12 cellular contexts compared by ENCODE assay signal in genomic region chr9:88992556-88992955, GRCh38. TPM values are rescaled to one million over a fixed set of nuclear protein-coding genes. Genes with fewer than 3 reads are reported as not detected.
DNase-seq lines count a peak whose midpoint lies in the region; ATAC-seq and TF ChIP-seq lines count a peak whose summit lies in the region.
"Had no signal": no experiment of that assay in that cellular context is flagged by ENCODE, and none has a peak within 500 bp of the region (broad histone marks: within the 10 kb centered on the region; RNA-seq: fewer than 3 reads in every experiment).

No MANE protein-coding gene starts in this region.

- TF ChIP-seq CTCF in heart right ventricle (IDR thresholded peaks at IDR 0.05) (no peak), dorsolateral prefrontal cortex (IDR thresholded peaks at IDR 0.05 in 54 of 56, conservative IDR thresholded peaks at IDR 0.05 in 2 of 56; ENCODE audit: low read depth in 1 of 56, partially characterized antibody in 56 of 56) (no peak), uterus (IDR thresholded peaks at IDR 0.05) (no peak)

- H3K36me3 ChIP-seq in heart right ventricle = peaks cover 0 to 16% (median 0%) of the 10 kb centered on the region in 9 donors
- H3K36me3 ChIP-seq in muscle layer of duodenum (ENCODE audit: control insufficient read depth in 1 of 2, insufficient read depth in 2 of 2, low read length in 2 of 2) = peaks cover 0 to 4% of the 10 kb centered on the region in 2 donors
- H3K36me3 ChIP-seq in uterus = no peaks in the 10 kb centered on the region

- DNase-seq in heart right ventricle = no peak
- no peak for DNase-seq in cardiac septum (ENCODE audit: low spot score)
- DNase-seq in dorsolateral prefrontal cortex = no peak
- peak in 1 of 2 donors; percentile 13 for DNase-seq in uterus
- no peak for DNase-seq in activated gamma-delta T cell treated with Interleukin-2 at 50 U/mL for 16 hours
- DNase-seq: activated CD4-positive, alpha-beta T cell treated with anti-CD3 and anti-CD28 coated beads, Interleukin-2, amount 50 U/mL, for 48 hours; central memory CD4-positive, alpha-beta T cell; NCI-H2029 had no signal

- intact Hi-C loops in heart right ventricle (cut with DNase I) = loop anchor here in 8 of 10 donors (5.0 to 10.0 kb wide), 11 partner anchors 40 to 338 kb away; no protein-coding TSS in a partner anchor
- intact Hi-C loops in cardiac septum (cut with DNase I) = loop anchor here (5.0 kb wide), 2 partner anchors 40 to 245 kb away; no protein-coding TSS in a partner anchor
- intact Hi-C loops in dorsolateral prefrontal cortex (cut with DNase I) = loop anchor here in 1 of 2 donors (10.0 kb wide), 1 partner anchor 918 kb away; no protein-coding TSS in a partner anchor
- intact Hi-C loops in uterus (cut with DNase I; ENCODE audit: low total_unique reads) = no loop called here

- TF ChIP-seq POLR2A in uterus (IDR thresholded peaks at IDR 0.05) = no peak

- H3K4me1 ChIP-seq in heart right ventricle (peaks cover 4 to 64% (median 40%) of the 10 kb centered on the region in 9 donors), muscle layer of duodenum (ENCODE audit: control insufficient read depth in 1 of 2, insufficient read depth in 2 of 2, low read length in 2 of 2) (peaks cover 12 to 38% of the 10 kb centered on the region in 2 donors), uterus (peaks cover 0 to 3% of the 10 kb centered on the region in 2 donors)

- no peak for ATAC-seq in heart right ventricle
- no peak for ATAC-seq in GM18907 (IDR thresholded peaks at IDR 0.05; ENCODE audit: unreplicated experiment)
- no peak for ATAC-seq in HG03175 (IDR thresholded peaks at IDR 0.05; ENCODE audit: unreplicated experiment)
- ATAC-seq: stimulated activated effector memory CD8-positive, alpha-beta T cell treated with anti-CD3 and anti-CD28 coated beads, Interleukin-12 subunit alpha, Interleukin-12 subunit beta, amount 100 ng/mL, for 72 hours had no signal

- H3K27ac ChIP-seq in heart right ventricle (peak overlapping the region in 3 of 10 donors; percentile 70 to 85 (median 83)), dorsolateral prefrontal cortex (no peak overlapping the region), muscle layer of duodenum (ENCODE audit: low read length) (peak overlapping the region; percentile 86), uterus (peak overlapping the region in 1 of 2 donors; percentile 79)

- 61 to 70% methylated on average over 4 of the region's 4 CpGs for WGBS in heart right ventricle, 2 donors

- H3K9me3 ChIP-seq in heart right ventricle (no peaks in the 10 kb centered on the region), muscle layer of duodenum (ENCODE audit: control insufficient read depth in 1 of 2, low read length in 2 of 2) (no peaks in the 10 kb centered on the region), uterus (no peaks in the 10 kb centered on the region)

- H3K4me3 ChIP-seq in heart right ventricle (peak overlapping the region; percentile 64 to 92 (median 76)), dorsolateral prefrontal cortex (peak overlapping the region in 47 of 59 donors; percentile 9 to 78 (median 64)), muscle layer of duodenum (ENCODE audit: low read depth in 1 of 2, low read length in 2 of 2) (peak overlapping the region; percentile 79 to 80), uterus (peak overlapping the region; percentile 10 to 46)

- peaks cover 0 to 37% (median 4%) of the 10 kb centered on the region in 7 donors for H3K27me3 ChIP-seq in heart right ventricle
- peaks cover 0 to 39% (median 9%) of the 10 kb centered on the region in 45 donors for H3K27me3 ChIP-seq in dorsolateral prefrontal cortex
- no peaks in the 10 kb centered on the region for H3K27me3 ChIP-seq in muscle layer of duodenum (ENCODE audit: low read depth, low read length)
- H3K27me3 ChIP-seq in uterus = no peaks in the 10 kb centered on the region

RNA-seq across cellular contexts. Expression of gene S1PR3, which starts 1.3 kb away (rescaled TPM):
- 10 to 100 TPM in 7 of 10 donors, 1 to 10 TPM in 3; 3.6 to 61.6 (median 13.1) TPM for total RNA-seq in heart right ventricle
- polyA plus RNA-seq in heart right ventricle = 10 to 100 TPM; 12.7 to 13.9 TPM
- total RNA-seq in cardiac septum = 9.9 TPM
- 10 to 100 TPM in 37 of 120 experiments, 1 to 10 TPM in 83; 3.0 to 25.8 (median 8.4) TPM for total RNA-seq in dorsolateral prefrontal cortex
- 10 to 100 TPM in 3 of 4 donors, 1 to 10 TPM in 1; 6.4 to 57.3 (median 26.3) TPM for total RNA-seq in uterus

Comparison
In these comparisons a context has a peak if more than half of its experiments do, and no peak if none do; other contexts are left out.
1. H3K4me3 ChIP-seq: peak in every context shown above with its lines; median percentile 80 in muscle layer of duodenum; 76 in heart right ventricle; 64 in dorsolateral prefrontal cortex; 28 in uterus.